In the genomic region with DNA sequence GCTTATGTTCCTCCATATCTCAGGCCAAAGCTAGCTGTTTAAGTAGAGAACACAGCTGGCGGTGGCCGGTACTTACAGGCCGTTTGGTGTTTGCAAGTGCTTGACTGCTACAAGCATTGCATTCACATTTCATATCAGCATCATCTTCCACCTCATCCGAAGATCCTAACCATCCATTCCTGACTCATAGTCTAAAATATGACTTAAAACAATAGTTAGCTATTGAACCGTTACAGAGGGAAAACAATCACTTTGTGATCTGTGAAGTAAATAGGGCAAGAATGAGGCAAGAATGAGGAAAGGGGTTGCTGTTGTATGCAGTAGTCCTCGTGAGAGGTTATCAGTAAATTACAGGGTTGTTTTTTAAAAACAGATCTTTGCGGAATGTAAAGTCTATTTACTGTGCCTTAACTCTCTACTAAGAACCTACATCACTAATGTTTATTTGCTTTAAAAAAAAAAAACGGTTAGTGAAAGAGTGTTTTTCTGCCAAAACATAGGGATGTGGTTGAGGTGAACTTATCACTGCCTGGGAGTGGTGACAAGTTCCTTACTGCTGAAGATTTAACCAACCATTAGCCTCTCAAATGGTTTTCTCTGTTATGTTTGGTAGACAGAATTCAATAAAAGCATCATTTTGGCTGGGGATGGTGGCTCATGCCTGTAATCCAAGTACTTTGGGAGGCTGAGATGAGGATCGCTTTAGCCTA, we compare ENCODE assay signal across 1 cellular context.
TF ChIP-seq lines count a peak whose summit lies in the region.

No MANE protein-coding gene starts in this region.

TF ChIP-seq in HepG2, 621 proteins besides CTCF, POLR2A, EP300 and RAD21:
- no peak for TF ChIP-seq SRSF1 (optimal IDR thresholded peaks at IDR 0.05; ENCODE audit: low read depth, low read length)
- TF ChIP-seq ZUFSP (CRISPR knock-in tag; IDR thresholded peaks at IDR 0.05; ENCODE audit: borderline replicate concordance), result no peak
- TF ChIP-seq, protein P1, sequence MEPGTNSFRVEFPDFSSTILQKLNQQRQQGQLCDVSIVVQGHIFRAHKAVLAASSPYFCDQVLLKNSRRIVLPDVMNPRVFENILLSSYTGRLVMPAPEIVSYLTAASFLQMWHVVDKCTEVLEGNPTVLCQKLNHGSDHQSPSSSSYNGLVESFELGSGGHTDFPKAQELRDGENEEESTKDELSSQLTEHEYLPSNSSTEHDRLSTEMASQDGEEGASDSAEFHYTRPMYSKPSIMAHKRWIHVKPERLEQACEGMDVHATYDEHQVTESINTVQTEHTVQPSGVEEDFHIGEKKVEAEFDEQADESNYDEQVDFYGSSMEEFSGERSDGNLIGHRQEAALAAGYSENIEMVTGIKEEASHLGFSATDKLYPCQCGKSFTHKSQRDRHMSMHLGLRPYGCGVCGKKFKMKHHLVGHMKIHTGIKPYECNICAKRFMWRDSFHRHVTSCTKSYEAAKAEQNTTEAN (CRISPR knock-in tag; conservative IDR thresholded peaks at IDR 0.05), result no peak
- no peak for TF ChIP-seq ZNF772 (CRISPR knock-in tag; IDR thresholded peaks at IDR 0.05)
- TF ChIP-seq ZNF253 (CRISPR knock-in tag; IDR thresholded peaks at IDR 0.05; ENCODE audit: borderline replicate concordance), result no peak
- no peak for TF ChIP-seq EEA1 (CRISPR knock-in tag; IDR thresholded peaks at IDR 0.05; ENCODE audit: borderline replicate concordance)
- no peak for TF ChIP-seq RARG (CRISPR knock-in tag; IDR thresholded peaks at IDR 0.05; ENCODE audit: low read depth)
- no peak for TF ChIP-seq ISX (CRISPR knock-in tag; conservative IDR thresholded peaks at IDR 0.05)
- no peak for TF ChIP-seq ZNF557 (CRISPR knock-in tag; IDR thresholded peaks at IDR 0.05)
- TF ChIP-seq, protein P2, sequence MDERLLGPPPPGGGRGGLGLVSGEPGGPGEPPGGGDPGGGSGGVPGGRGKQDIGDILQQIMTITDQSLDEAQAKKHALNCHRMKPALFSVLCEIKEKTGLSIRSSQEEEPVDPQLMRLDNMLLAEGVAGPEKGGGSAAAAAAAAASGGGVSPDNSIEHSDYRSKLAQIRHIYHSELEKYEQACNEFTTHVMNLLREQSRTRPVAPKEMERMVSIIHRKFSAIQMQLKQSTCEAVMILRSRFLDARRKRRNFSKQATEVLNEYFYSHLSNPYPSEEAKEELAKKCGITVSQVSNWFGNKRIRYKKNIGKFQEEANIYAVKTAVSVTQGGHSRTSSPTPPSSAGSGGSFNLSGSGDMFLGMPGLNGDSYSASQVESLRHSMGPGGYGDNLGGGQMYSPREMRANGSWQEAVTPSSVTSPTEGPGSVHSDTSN (CRISPR knock-in tag; IDR thresholded peaks at IDR 0.05), result no peak
- TF ChIP-seq KAT7 (CRISPR knock-in tag; IDR thresholded peaks at IDR 0.05; ENCODE audit: borderline replicate concordance), result no peak
- no peak for TF ChIP-seq PTBP1 (IDR thresholded peaks at IDR 0.05; ENCODE audit: low read depth, low read length, poor library complexity, severe bottlenecking)
- no peak for TF ChIP-seq ZNF788 (CRISPR knock-in tag; IDR thresholded peaks at IDR 0.05; ENCODE audit: borderline replicate concordance)
- TF ChIP-seq ZC3H4 (CRISPR knock-in tag; IDR thresholded peaks at IDR 0.05; ENCODE audit: borderline replicate concordance), result no peak
